1 cellular context compared by ENCODE assay signal in the genomic region with DNA sequence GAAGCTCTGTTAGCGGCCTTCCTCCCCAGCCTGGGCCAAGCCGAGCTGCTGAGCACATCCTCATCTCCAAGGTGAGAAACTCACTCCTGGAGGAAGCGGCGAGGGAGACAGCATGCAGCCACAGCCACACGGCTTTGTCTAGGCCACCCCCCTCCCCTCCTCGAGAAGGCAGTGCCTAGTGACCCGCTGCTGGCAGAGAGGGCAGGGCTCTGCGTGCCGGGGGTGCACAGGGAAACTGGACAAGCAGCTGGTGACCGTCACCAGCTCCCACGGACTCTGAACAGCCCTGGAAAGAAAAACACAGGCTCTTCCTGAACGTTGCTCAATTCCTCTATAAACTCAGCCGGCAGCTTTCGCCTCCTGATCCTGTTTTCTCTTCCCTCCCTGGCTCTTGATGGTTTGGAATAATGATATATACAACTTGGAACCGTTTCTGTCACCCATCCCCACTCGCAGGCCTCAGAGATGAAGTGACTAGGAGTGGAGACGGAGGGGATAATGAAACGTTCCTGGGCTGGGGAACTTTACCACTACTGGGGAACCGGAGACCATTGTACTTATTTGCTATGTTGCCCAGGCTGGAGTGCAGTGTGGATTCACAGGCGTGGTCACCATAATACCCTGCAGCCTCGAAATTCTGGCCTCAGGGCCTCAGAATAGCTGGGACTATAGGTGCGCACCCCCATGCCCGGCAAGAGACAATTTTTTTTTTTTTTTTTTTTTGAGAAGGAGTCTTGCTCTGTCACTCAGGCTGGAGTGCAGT.
TF ChIP-seq lines count a peak whose summit lies in the region.

No MANE protein-coding gene starts in this region.

TF ChIP-seq in HepG2, 621 proteins besides CTCF, POLR2A, EP300 and RAD21 (continued from another document):
- TF ChIP-seq, protein P1, sequence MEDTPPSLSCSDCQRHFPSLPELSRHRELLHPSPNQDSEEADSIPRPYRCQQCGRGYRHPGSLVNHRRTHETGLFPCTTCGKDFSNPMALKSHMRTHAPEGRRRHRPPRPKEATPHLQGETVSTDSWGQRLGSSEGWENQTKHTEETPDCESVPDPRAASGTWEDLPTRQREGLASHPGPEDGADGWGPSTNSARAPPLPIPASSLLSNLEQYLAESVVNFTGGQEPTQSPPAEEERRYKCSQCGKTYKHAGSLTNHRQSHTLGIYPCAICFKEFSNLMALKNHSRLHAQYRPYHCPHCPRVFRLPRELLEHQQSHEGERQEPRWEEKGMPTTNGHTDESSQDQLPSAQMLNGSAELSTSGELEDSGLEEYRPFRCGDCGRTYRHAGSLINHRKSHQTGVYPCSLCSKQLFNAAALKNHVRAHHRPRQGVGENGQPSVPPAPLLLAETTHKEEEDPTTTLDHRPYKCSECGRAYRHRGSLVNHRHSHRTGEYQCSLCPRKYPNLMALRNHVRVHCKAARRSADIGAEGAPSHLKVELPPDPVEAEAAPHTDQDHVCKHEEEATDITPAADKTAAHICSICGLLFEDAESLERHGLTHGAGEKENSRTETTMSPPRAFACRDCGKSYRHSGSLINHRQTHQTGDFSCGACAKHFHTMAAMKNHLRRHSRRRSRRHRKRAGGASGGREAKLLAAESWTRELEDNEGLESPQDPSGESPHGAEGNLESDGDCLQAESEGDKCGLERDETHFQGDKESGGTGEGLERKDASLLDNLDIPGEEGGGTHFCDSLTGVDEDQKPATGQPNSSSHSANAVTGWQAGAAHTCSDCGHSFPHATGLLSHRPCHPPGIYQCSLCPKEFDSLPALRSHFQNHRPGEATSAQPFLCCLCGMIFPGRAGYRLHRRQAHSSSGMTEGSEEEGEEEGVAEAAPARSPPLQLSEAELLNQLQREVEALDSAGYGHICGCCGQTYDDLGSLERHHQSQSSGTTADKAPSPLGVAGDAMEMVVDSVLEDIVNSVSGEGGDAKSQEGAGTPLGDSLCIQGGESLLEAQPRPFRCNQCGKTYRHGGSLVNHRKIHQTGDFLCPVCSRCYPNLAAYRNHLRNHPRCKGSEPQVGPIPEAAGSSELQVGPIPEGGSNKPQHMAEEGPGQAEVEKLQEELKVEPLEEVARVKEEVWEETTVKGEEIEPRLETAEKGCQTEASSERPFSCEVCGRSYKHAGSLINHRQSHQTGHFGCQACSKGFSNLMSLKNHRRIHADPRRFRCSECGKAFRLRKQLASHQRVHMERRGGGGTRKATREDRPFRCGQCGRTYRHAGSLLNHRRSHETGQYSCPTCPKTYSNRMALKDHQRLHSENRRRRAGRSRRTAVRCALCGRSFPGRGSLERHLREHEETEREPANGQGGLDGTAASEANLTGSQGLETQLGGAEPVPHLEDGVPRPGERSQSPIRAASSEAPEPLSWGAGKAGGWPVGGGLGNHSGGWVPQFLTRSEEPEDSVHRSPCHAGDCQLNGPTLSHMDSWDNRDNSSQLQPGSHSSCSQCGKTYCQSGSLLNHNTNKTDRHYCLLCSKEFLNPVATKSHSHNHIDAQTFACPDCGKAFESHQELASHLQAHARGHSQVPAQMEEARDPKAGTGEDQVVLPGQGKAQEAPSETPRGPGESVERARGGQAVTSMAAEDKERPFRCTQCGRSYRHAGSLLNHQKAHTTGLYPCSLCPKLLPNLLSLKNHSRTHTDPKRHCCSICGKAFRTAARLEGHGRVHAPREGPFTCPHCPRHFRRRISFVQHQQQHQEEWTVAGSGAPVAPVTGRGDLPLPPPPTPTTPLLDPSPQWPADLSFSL (CRISPR knock-in tag; IDR thresholded peaks at IDR 0.05), result no peak
- 0 out of 2 replicates have a peak, but pooled peaks have one; percentile 44 for TF ChIP-seq NRL (CRISPR knock-in tag; IDR thresholded peaks at IDR 0.05; ENCODE audit: borderline replicate concordance)
- TF ChIP-seq, protein P2, sequence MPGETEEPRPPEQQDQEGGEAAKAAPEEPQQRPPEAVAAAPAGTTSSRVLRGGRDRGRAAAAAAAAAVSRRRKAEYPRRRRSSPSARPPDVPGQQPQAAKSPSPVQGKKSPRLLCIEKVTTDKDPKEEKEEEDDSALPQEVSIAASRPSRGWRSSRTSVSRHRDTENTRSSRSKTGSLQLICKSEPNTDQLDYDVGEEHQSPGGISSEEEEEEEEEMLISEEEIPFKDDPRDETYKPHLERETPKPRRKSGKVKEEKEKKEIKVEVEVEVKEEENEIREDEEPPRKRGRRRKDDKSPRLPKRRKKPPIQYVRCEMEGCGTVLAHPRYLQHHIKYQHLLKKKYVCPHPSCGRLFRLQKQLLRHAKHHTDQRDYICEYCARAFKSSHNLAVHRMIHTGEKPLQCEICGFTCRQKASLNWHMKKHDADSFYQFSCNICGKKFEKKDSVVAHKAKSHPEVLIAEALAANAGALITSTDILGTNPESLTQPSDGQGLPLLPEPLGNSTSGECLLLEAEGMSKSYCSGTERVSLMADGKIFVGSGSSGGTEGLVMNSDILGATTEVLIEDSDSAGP (CRISPR knock-in tag; IDR thresholded peaks at IDR 0.05; ENCODE audit: borderline replicate concordance), result no peak; the same call in 1 of the 2 replicates
- no peak for TF ChIP-seq BHLHE40 (IDR thresholded peaks at IDR 0.05; ENCODE audit: low read length)
- TF ChIP-seq NONO (IDR thresholded peaks at IDR 0.05), result no peak
- no peak for TF ChIP-seq NONO (CRISPR knock-in tag; conservative IDR thresholded peaks at IDR 0.05)
- TF ChIP-seq KDM6A (CRISPR knock-in tag; IDR thresholded peaks at IDR 0.05; ENCODE audit: low read depth), result no peak
- TF ChIP-seq, protein P3, sequence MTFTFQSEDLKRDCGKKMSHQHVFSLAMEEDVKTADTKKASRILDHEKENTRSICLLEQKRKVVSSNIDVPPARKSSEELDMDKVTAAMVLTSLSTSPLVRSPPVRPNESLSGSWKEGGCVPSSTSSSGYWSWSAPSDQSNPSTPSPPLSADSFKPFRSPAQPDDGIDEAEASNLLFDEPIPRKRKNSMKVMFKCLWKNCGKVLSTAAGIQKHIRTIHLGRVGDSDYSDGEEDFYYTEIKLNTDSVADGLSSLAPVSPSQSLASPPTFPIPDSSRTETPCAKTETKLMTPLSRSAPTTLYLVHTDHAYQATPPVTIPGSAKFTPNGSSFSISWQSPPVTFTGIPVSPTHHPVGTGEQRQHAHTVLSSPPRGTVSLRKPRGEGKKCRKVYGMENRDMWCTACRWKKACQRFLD (CRISPR knock-in tag; IDR thresholded peaks at IDR 0.05; ENCODE audit: borderline replicate concordance), result no peak
- TF ChIP-seq MED8 (CRISPR knock-in tag; IDR thresholded peaks at IDR 0.05; ENCODE audit: insufficient replicate concordance), result no peak
- no peak for TF ChIP-seq ZNF501 (CRISPR knock-in tag; IDR thresholded peaks at IDR 0.05)
- TF ChIP-seq RBM22 (optimal IDR thresholded peaks at IDR 0.05; ENCODE audit: low read length), result no peak
- TF ChIP-seq STAG1 (CRISPR knock-in tag; IDR thresholded peaks at IDR 0.05), result no peak
- TF ChIP-seq ZNF260 (CRISPR knock-in tag; IDR thresholded peaks at IDR 0.05; ENCODE audit: borderline replicate concordance, low read depth), result no peak
- TF ChIP-seq SMARCE1 (IDR thresholded peaks at IDR 0.05; ENCODE audit: borderline replicate concordance), result no peak
- TF ChIP-seq MYC (CRISPR knock-in tag; IDR thresholded peaks at IDR 0.05; ENCODE audit: borderline replicate concordance), result no peak
- TF ChIP-seq HNRNPL (IDR thresholded peaks at IDR 0.05; ENCODE audit: low read depth, low read length), result peak; percentile 74; the same call in 1 of the 2 replicates
- no peak for TF ChIP-seq ZNF333 (CRISPR knock-in tag; IDR thresholded peaks at IDR 0.05; ENCODE audit: borderline replicate concordance)
- TF ChIP-seq, protein P4, sequence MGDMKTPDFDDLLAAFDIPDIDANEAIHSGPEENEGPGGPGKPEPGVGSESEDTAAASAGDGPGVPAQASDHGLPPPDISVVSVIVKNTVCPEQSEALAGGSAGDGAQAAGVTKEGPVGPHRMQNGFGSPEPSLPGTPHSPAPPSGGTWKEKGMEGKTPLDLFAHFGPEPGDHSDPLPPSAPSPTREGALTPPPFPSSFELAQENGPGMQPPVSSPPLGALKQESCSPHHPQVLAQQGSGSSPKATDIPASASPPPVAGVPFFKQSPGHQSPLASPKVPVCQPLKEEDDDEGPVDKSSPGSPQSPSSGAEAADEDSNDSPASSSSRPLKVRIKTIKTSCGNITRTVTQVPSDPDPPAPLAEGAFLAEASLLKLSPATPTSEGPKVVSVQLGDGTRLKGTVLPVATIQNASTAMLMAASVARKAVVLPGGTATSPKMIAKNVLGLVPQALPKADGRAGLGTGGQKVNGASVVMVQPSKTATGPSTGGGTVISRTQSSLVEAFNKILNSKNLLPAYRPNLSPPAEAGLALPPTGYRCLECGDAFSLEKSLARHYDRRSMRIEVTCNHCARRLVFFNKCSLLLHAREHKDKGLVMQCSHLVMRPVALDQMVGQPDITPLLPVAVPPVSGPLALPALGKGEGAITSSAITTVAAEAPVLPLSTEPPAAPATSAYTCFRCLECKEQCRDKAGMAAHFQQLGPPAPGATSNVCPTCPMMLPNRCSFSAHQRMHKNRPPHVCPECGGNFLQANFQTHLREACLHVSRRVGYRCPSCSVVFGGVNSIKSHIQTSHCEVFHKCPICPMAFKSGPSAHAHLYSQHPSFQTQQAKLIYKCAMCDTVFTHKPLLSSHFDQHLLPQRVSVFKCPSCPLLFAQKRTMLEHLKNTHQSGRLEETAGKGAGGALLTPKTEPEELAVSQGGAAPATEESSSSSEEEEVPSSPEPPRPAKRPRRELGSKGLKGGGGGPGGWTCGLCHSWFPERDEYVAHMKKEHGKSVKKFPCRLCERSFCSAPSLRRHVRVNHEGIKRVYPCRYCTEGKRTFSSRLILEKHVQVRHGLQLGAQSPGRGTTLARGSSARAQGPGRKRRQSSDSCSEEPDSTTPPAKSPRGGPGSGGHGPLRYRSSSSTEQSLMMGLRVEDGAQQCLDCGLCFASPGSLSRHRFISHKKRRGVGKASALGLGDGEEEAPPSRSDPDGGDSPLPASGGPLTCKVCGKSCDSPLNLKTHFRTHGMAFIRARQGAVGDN (CRISPR knock-in tag; IDR thresholded peaks at IDR 0.05), result peak; percentile 72
- no peak for TF ChIP-seq CHCHD3 (CRISPR knock-in tag; IDR thresholded peaks at IDR 0.05)
- no peak for TF ChIP-seq DMAP1 (CRISPR knock-in tag; IDR thresholded peaks at IDR 0.05)
- TF ChIP-seq ZNF607 (CRISPR knock-in tag; IDR thresholded peaks at IDR 0.05; ENCODE audit: borderline replicate concordance), result no peak
- TF ChIP-seq KLF9 (CRISPR knock-in tag; IDR thresholded peaks at IDR 0.05; ENCODE audit: low read depth), result no peak
- no peak for TF ChIP-seq NCOR1 (IDR thresholded peaks at IDR 0.05; ENCODE audit: borderline replicate concordance, low read length)
- no peak for TF ChIP-seq YY1 (IDR thresholded peaks at IDR 0.05; ENCODE audit: insufficient read depth, insufficient replicate concordance, low read depth, low read length)
- TF ChIP-seq, protein P5, sequence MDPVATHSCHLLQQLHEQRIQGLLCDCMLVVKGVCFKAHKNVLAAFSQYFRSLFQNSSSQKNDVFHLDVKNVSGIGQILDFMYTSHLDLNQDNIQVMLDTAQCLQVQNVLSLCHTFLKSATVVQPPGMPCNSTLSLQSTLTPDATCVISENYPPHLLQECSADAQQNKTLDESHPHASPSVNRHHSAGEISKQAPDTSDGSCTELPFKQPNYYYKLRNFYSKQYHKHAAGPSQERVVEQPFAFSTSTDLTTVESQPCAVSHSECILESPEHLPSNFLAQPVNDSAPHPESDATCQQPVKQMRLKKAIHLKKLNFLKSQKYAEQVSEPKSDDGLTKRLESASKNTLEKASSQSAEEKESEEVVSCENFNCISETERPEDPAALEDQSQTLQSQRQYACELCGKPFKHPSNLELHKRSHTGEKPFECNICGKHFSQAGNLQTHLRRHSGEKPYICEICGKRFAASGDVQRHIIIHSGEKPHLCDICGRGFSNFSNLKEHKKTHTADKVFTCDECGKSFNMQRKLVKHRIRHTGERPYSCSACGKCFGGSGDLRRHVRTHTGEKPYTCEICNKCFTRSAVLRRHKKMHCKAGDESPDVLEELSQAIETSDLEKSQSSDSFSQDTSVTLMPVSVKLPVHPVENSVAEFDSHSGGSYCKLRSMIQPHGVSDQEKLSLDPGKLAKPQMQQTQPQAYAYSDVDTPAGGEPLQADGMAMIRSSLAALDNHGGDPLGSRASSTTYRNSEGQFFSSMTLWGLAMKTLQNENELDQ (CRISPR knock-in tag; IDR thresholded peaks at IDR 0.05; ENCODE audit: borderline replicate concordance), result no peak
- TF ChIP-seq HNRNPUL1 (IDR thresholded peaks at IDR 0.05; ENCODE audit: low read depth, low read length), result no peak
- TF ChIP-seq HNF4A (CRISPR knock-in tag; IDR thresholded peaks at IDR 0.05), result peak; percentile 66
- TF ChIP-seq, protein P6, sequence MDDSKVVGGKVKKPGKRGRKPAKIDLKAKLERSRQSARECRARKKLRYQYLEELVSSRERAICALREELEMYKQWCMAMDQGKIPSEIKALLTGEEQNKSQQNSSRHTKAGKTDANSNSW (CRISPR knock-in tag; IDR thresholded peaks at IDR 0.05; ENCODE audit: borderline replicate concordance), result no peak
- TF ChIP-seq, protein P7, sequence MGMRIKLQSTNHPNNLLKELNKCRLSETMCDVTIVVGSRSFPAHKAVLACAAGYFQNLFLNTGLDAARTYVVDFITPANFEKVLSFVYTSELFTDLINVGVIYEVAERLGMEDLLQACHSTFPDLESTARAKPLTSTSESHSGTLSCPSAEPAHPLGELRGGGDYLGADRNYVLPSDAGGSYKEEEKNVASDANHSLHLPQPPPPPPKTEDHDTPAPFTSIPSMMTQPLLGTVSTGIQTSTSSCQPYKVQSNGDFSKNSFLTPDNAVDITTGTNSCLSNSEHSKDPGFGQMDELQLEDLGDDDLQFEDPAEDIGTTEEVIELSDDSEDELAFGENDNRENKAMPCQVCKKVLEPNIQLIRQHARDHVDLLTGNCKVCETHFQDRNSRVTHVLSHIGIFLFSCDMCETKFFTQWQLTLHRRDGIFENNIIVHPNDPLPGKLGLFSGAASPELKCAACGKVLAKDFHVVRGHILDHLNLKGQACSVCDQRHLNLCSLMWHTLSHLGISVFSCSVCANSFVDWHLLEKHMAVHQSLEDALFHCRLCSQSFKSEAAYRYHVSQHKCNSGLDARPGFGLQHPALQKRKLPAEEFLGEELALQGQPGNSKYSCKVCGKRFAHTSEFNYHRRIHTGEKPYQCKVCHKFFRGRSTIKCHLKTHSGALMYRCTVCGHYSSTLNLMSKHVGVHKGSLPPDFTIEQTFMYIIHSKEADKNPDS (CRISPR knock-in tag; IDR thresholded peaks at IDR 0.05), result no peak
- no peak for TF ChIP-seq SMAD3 (CRISPR knock-in tag; IDR thresholded peaks at IDR 0.05)
- no peak for TF ChIP-seq IRF2 (CRISPR knock-in tag; IDR thresholded peaks at IDR 0.05)
- TF ChIP-seq ONECUT2 (CRISPR knock-in tag; IDR thresholded peaks at IDR 0.05), result no peak
- TF ChIP-seq ZMAT3 (CRISPR knock-in tag; conservative IDR thresholded peaks at IDR 0.05), result no peak
